14 cellular contexts compared by ENCODE assay signal in genomic region chr12:68352067-68352466, GRCh38. TPM values are rescaled to one million over a fixed set of nuclear protein-coding genes. Genes with fewer than 3 reads are reported as not detected.
DNase-seq lines count a peak whose midpoint lies in the region; ATAC-seq, FAIRE-seq and TF ChIP-seq lines count a peak whose summit lies in the region.
"Had no signal": no experiment of that assay in that cellular context is flagged by ENCODE, and none has a peak within 500 bp of the region (broad histone marks: within the 10 kb centered on the region; RNA-seq: fewer than 3 reads in every experiment).

No MANE protein-coding gene starts in this region.

- no peak overlapping the region for H3K23ac ChIP-seq in mesendoderm (ENCODE audit: low read length)

- DNase-seq in HCEC 1CT (peak; percentile 28), NCI-H82 (lab: John Stamatoyannopoulos, UW) (peak; percentile 77), bronchial epithelial cell (ENCODE audit: low read depth) (peak; percentile 52), mesendoderm (peak; percentile 22), left lobe of liver (ENCODE audit: low spot score) (no peak), NCI-H1436 (lab: John Stamatoyannopoulos, UW) (no peak)
- no peak for DNase-seq in activated CD4-positive, CD25-positive, alpha-beta regulatory T cell treated with anti-CD3 and anti-CD28 coated beads, Interleukin-2, amount 50 U/mL, for 72 hours
- DNase-seq: activated CD4-positive, alpha-beta T cell treated with anti-CD3 and anti-CD28 coated beads for 48 hours; activated effector memory CD4-positive, alpha-beta T cell treated with Interleukin-2 at 50 U/mL for 16 hours; CD8-positive, alpha-beta memory T cell; dorsolateral prefrontal cortex; testis had no signal

- H3K27ac ChIP-seq in mesendoderm (ENCODE audit: low read depth, low read length): no peak overlapping the region
- H3K27ac ChIP-seq: cardiac muscle cell, dorsolateral prefrontal cortex, testis had no signal

- TF ChIP-seq CTCF in bronchial epithelial cell (IDR thresholded peaks at IDR 0.05; ENCODE audit: insufficient read depth, low read length, severe bottlenecking): no peak

- no peaks in the 10 kb centered on the region for H3K79me1 ChIP-seq in mesendoderm (ENCODE audit: low read length)

- no peak overlapping the region for H3K4me2 ChIP-seq in mesendoderm (ENCODE audit: low read length)

- H3K4me3 ChIP-seq in bronchial epithelial cell (ENCODE audit: low read depth, low read length) (no peak overlapping the region), mesendoderm (ENCODE audit: low read length) (no peak overlapping the region)
- H3K4me3 ChIP-seq: cardiac muscle cell, dorsolateral prefrontal cortex, testis had no signal

- no peak for ATAC-seq in left lobe of liver
- ATAC-seq: stimulated activated effector memory CD8-positive, alpha-beta T cell treated with anti-CD3 and anti-CD28 coated beads, Interleukin-12 subunit alpha, Interleukin-12 subunit beta, amount 100 ng/mL, for 72 hours had no signal

- WGBS in mesendoderm (ENCODE audit: extremely low coverage, insufficient coverage, low lambda C conversion rate): no CpG with 5 or more reads among the region's 2 CpGs

- H2BK120ac ChIP-seq in mesendoderm (ENCODE audit: low read depth, low read length): no peak overlapping the region

- H3K79me2 ChIP-seq in mesendoderm (ENCODE audit: control insufficient read depth, insufficient read depth, low read length): no peaks in the 10 kb centered on the region

- no peak overlapping the region for H3K9ac ChIP-seq in mesendoderm (ENCODE audit: low read length)

- H3K27me3 ChIP-seq in bronchial epithelial cell (ENCODE audit: control insufficient read depth, insufficient read depth, low read length): no peaks in the 10 kb centered on the region
- H3K27me3 ChIP-seq in mesendoderm (ENCODE audit: insufficient read depth, low read length, poor library complexity): no peaks in the 10 kb centered on the region
- H3K27me3 ChIP-seq: cardiac muscle cell, testis had no signal

- no peak overlapping the region for H2AK5ac ChIP-seq in mesendoderm (ENCODE audit: low read length)

- no peaks in the 10 kb centered on the region for H3K4me1 ChIP-seq in mesendoderm (ENCODE audit: control insufficient read depth, low read depth, low read length)
- H3K4me1 ChIP-seq: testis had no signal

- no peak for FAIRE-seq in bronchial epithelial cell (lab: Jason Lieb, UNC)

- H4K5ac ChIP-seq in mesendoderm (ENCODE audit: low read length): no peak overlapping the region

- no peak overlapping the region for H3K18ac ChIP-seq in mesendoderm (ENCODE audit: low read length)

- no peak overlapping the region for H2BK15ac ChIP-seq in mesendoderm (replicated peaks; ENCODE audit: low read depth)

- H2BK5ac ChIP-seq in mesendoderm (ENCODE audit: low read length): no peak overlapping the region

- no peak overlapping the region for H3K4ac ChIP-seq in mesendoderm (ENCODE audit: low read depth, low read length)

- no peak overlapping the region for H3K56ac ChIP-seq in mesendoderm (ENCODE audit: low read length)

- no peak overlapping the region for H4K8ac ChIP-seq in mesendoderm (ENCODE audit: low read depth, low read length)

- H3K36me3 ChIP-seq in bronchial epithelial cell (ENCODE audit: control insufficient read depth, insufficient read depth, low read length): no peaks in the 10 kb centered on the region
- H3K36me3 ChIP-seq in mesendoderm (ENCODE audit: control insufficient read depth, insufficient read depth, low read length): no peaks in the 10 kb centered on the region
- H3K36me3 ChIP-seq: cardiac muscle cell had no signal

RNA-seq across cellular contexts. Expression of gene MDM1, which starts 19.9 kb away (rescaled TPM):
- 5.8 and 6.4 TPM in 2 replicates for total RNA-seq in bronchial epithelial cell
- 5.3 TPM for polyA plus RNA-seq in mesendoderm (2013, experiment 1 of 2)
- 5.6 TPM for polyA plus RNA-seq in mesendoderm (2013, experiment 2 of 2)
- 4.6 TPM for total RNA-seq in left lobe of liver

Comparison
In these comparisons a context has a peak if more than half of its experiments do, and no peak if none do; other contexts are left out.
1. DNase-seq: peak in HCEC 1CT (single experiment), NCI-H82 (single experiment), bronchial epithelial cell (single experiment) and mesendoderm (single experiment); none in left lobe of liver (single experiment), NCI-H1436 (single experiment) and activated CD4-positive, CD25-positive, alpha-beta regulatory T cell treated with anti-CD3 and anti-CD28 coated beads, Interleukin-2, amount 50 U/mL, for 72 hours (single experiment).